ENCODE assay signal across 22 cellular contexts in the genomic region with DNA sequence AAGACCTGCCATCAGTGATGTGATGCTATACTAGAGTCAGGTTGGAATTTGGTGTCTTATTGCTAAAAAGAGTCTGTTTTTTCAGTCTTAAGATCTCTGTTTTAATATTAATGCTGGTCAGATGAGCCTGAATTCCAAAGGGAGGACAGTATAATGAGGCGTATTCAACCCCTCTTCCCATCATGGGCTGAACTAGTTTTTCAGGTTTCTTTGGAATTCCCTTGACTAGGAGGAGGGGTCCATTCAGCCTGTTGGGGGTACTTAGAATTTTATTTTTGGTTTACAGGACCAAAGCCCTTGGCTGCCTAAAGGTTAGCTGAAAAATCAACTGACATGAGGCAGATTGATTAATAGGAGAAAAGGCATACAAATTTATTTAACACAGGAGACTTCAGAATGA.
"Had no signal": no experiment of that assay in that cellular context is flagged by ENCODE, and none has a peak within 500 bp of the region (broad histone marks: within the 10 kb centered on the region; RNA-seq: fewer than 3 reads in every experiment).

No MANE protein-coding gene starts in this region.

- DNase-seq: activated CD4-positive, alpha-beta T cell treated with anti-CD3 and anti-CD28 coated beads for 4 hours; activated CD8-positive, alpha-beta memory T cell treated with anti-CD3 and anti-CD28 coated beads, Interleukin-2, amount 50 U/mL, for 4 hours; activated CD8-positive, alpha-beta T cell treated with anti-CD3 and anti-CD28 coated beads for 36 hours; activated naive CD8-positive, alpha-beta T cell treated with anti-CD3 and anti-CD28 coated beads, Interleukin-2, amount 50 U/mL, for 24 hours; activated T-cell treated with anti-CD3 and anti-CD28 coated beads, Interleukin-2, amount 50 U/mL, for 72 hours; amniotic stem cell; body of pancreas; NCI-H1092; NCI-H1417; NCI-H1930; NCI-H2171 treated with DMSO at 0.1 percent for 48 hours; NCI-H345; NCI-H510A; NCI-H526 treated with DMSO at 0.1 percent for 48 hours; NCI-H82; T-helper 1 cell; WERI-Rb-1 had no signal

- H3K9me3 ChIP-seq: body of pancreas had no signal

- H3K4me3 ChIP-seq: ascending aorta, body of pancreas, SK-N-MC had no signal

- H3K4me2 ChIP-seq: KMS-11 had no signal

- H3K36me3 ChIP-seq: ascending aorta, WERI-Rb-1 had no signal

- H3K4me1 ChIP-seq: ascending aorta, body of pancreas had no signal

- H3K27me3 ChIP-seq: ascending aorta, body of pancreas had no signal

- H3K27ac ChIP-seq: ascending aorta, body of pancreas, KMS-11, SK-N-MC, WERI-Rb-1 had no signal

- ATAC-seq: activated CD4-positive, CD25-positive, alpha-beta regulatory T cell treated with anti-CD3 and anti-CD28 coated beads, Interleukin-2, amount 50 U/mL, for 24 hours; activated CD8-positive, alpha-beta T cell treated with anti-CD3 and anti-CD28 coated beads for 36 hours; activated naive CD4-positive, alpha-beta T cell treated with anti-CD3 and anti-CD28 coated beads, Interleukin-2, amount 50 U/mL, for 72 hours; activated naive CD8-positive, alpha-beta T cell treated with anti-CD3 and anti-CD28 coated beads, Interleukin-2, amount 50 U/mL, for 24 hours; activated T-cell treated with anti-CD3 and anti-CD28 coated beads, Interleukin-2, amount 50 U/mL, for 72 hours; body of pancreas had no signal

- H3K9ac ChIP-seq: KMS-11 had no signal
